In genomic region chr17:18377437-18378204, GRCh38 we compare ENCODE assay signal across 10 cellular contexts. TPM values are rescaled to one million over a fixed set of nuclear protein-coding genes. Genes with fewer than 3 reads are reported as not detected.
DNase-seq lines count a peak whose midpoint lies in the region; ATAC-seq lines count a peak whose summit lies in the region.
"Had no signal": no experiment of that assay in that cellular context is flagged by ENCODE, and none has a peak within 500 bp of the region (broad histone marks: within the 10 kb centered on the region; RNA-seq: fewer than 3 reads in every experiment).

EVPLL (plus strand) TSS chr17:18377778; CDS start chr17:18380938, 3,160 bp downstream.

- no peak within 1 kb of the TSS for H3K4me3 Mint-ChIP-seq in stimulated activated memory B cell treated with anti-CD40 and anti-IgM and Interleukin-4, amounts not matched to agents 10 μg/mL and 1 μg/mL and 100 μg/mL, for 72 hours

- peak within 1 kb of the TSS; percentile 68 for H3K27ac Mint-ChIP-seq in stimulated activated memory B cell treated with anti-CD40 and anti-IgM and Interleukin-4, amounts not matched to agents 10 μg/mL and 1 μg/mL and 100 μg/mL, for 72 hours

- peak; percentile 65 for DNase-seq in HT-29 (ENCODE audit: low spot score)
- peak; percentile 62 for DNase-seq in SKM-1 (lab: John Stamatoyannopoulos, UW; ENCODE audit: unreplicated experiment)
- DNase-seq in islet precursor cell, result peak; percentile 57
- no peak for DNase-seq in NCI-H748 (lab: John Stamatoyannopoulos, UW; ENCODE audit: unreplicated experiment)
- no peak for DNase-seq in NCI-H146 (lab: John Stamatoyannopoulos, UW)
- DNase-seq: activated CD4-positive, alpha-beta T cell treated with anti-CD3 and anti-CD28 coated beads for 4 hours; NCI-H2107 had no signal

- ATAC-seq in stimulated activated memory B cell treated with anti-CD40 and anti-IgM and Interleukin-4, amounts not matched to agents 10 μg/mL and 1 μg/mL and 100 μg/mL, for 72 hours, result peak; percentile 54
- ATAC-seq in HG02973 (IDR thresholded peaks at IDR 0.05; ENCODE audit: unreplicated experiment) (no peak), HG03159 (IDR thresholded peaks at IDR 0.05; ENCODE audit: unreplicated experiment) (no peak)

- no peaks in the 10 kb centered on the region for H3K36me3 Mint-ChIP-seq in stimulated activated memory B cell treated with anti-CD40 and anti-IgM and Interleukin-4, amounts not matched to agents 10 μg/mL and 1 μg/mL and 100 μg/mL, for 72 hours

- H3K27me3 Mint-ChIP-seq in stimulated activated memory B cell treated with anti-CD40 and anti-IgM and Interleukin-4, amounts not matched to agents 10 μg/mL and 1 μg/mL and 100 μg/mL, for 72 hours, result peaks cover 50% of the 10 kb centered on the region

- peaks cover 6% of the 10 kb centered on the region for H3K9me3 Mint-ChIP-seq in stimulated activated memory B cell treated with anti-CD40 and anti-IgM and Interleukin-4, amounts not matched to agents 10 μg/mL and 1 μg/mL and 100 μg/mL, for 72 hours

- H3K4me1 Mint-ChIP-seq in stimulated activated memory B cell treated with anti-CD40 and anti-IgM and Interleukin-4, amounts not matched to agents 10 μg/mL and 1 μg/mL and 100 μg/mL, for 72 hours, result peaks cover 26% of the 10 kb centered on the region

RNA-seq across cellular contexts. Expression of gene EVPLL, which starts in this region (rescaled TPM):
- total RNA-seq in HT-29 (2014; rRNA removed; shearing (Covaris generic)), result 0.13 and 0.52 TPM in 2 replicates

Comparison
In these comparisons a context has a peak if more than half of its experiments do, and no peak if none do; other contexts are left out.
1. Peak in DNase-seq in HT-29; RNA of the gene not detected or under 1 TPM.
2. DNase-seq: peak in SKM-1 (single experiment) and islet precursor cell (single experiment); none in NCI-H748 (single experiment) and NCI-H146 (single experiment).